In the genomic region with DNA sequence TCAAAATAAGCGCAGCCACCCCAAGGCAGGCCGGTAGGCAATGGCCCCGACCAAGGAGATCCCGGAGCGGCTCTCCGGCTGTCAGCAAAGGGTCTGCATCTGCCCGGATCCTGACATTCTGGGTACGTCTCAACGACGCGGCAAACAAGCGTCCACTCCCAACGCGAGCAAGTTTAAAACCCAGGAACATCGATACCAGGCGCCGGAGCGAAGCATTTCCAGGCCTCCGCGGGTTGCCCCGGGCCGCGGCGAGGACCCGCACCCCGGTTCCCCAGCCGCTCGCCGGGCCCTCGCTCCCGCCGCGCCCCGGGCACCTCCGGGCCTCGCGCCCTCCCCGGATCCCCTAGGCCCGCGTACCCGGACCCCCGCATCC, we compare ENCODE assay signal across 8 cellular contexts. TPM values are rescaled to one million over a fixed set of nuclear protein-coding genes. Genes with fewer than 3 reads are reported as not detected.
A peak's percentile ranks its signal among the peaks of the same experiment; 100 is the strongest.
DNase-seq lines count a peak whose midpoint lies in the region; ATAC-seq and TF ChIP-seq lines count a peak whose summit lies in the region.

No MANE protein-coding gene starts in this region.

- DNase-seq in A673 (ENCODE audit: low spot score) (peak; percentile 42), activated gamma-delta T cell treated with Interleukin-2 at 50 U/mL for 16 hours (peak; percentile 6), foreskin melanocyte (peak; percentile 12), neural crest cell (ENCODE audit: low read depth, low spot score) (peak; percentile 40)

- peak overlapping the region; percentile 95 for H3K4me3 Mint-ChIP-seq in neural crest cell

- peak overlapping the region; percentile 90 for H3K9ac ChIP-seq in OCI-LY1 (ENCODE audit: low read length)

- no peaks in the 10 kb centered on the region for H4K20me1 ChIP-seq in OCI-LY1 (ENCODE audit: insufficient read depth, low read length)

- peak overlapping the region; percentile 75 for H3K4me2 ChIP-seq in OCI-LY1 (ENCODE audit: low read length)

- TF ChIP-seq CTCF in A673 (conservative IDR thresholded peaks at IDR 0.05; ENCODE audit: low read depth, low read length) (no peak), OCI-LY1 (IDR thresholded peaks at IDR 0.05; ENCODE audit: low read length) (no peak), neural crest cell (conservative IDR thresholded peaks at IDR 0.05) (no peak)

- H3K9me3 ChIP-seq in A673 (ENCODE audit: low read depth, low read length, poor library complexity, severe bottlenecking) (no peaks in the 10 kb centered on the region), OCI-LY1 (ENCODE audit: low read length) (no peaks in the 10 kb centered on the region)

- peaks cover 36% of the 10 kb centered on the region for H3K4me1 Mint-ChIP-seq in neural crest cell

- peaks cover 3% of the 10 kb centered on the region; the same call in 1 of the 2 replicates for H3F3A ChIP-seq in OCI-LY1 (ENCODE audit: insufficient read depth, low read length)

- no peaks in the 10 kb centered on the region for H3K36me3 Mint-ChIP-seq in neural crest cell (ENCODE audit: low read depth)

- H3K27ac ChIP-seq in A673 (ENCODE audit: low read depth, low read length, poor library complexity, severe bottlenecking) (peak overlapping the region; percentile 85), OCI-LY1 (ENCODE audit: low read depth, low read length, poor library complexity, severe bottlenecking) (no peak overlapping the region)

- H3K27me3 ChIP-seq in A673 (replicated peaks; ENCODE audit: insufficient read depth, low read depth, low read length, poor library complexity) (no peaks in the 10 kb centered on the region), OCI-LY1 (ENCODE audit: insufficient read depth, low read length) (no peaks in the 10 kb centered on the region)

- no peaks in the 10 kb centered on the region for H3K27me3 Mint-ChIP-seq in neural crest cell (ENCODE audit: low read depth)

- intact Hi-C loops in A673 (cut with micrococcal nuclease; ENCODE audit: unreplicated experiment), result no loop called here

- CTCF ChIA-PET in A673 (lab: Charles Lee), result no interaction called here

- peak overlapping the region; percentile 99 for H3K27ac Mint-ChIP-seq in neural crest cell (ENCODE audit: unreplicated experiment)

- POLR2A ChIA-PET in A673 (lab: Charles Lee; ENCODE audit: low non-redundant PET), result no interaction called here

- H3K9me2 ChIP-seq in OCI-LY1 (ENCODE audit: low read depth, low read length), result no peaks in the 10 kb centered on the region

- peak overlapping the region; percentile 65 for H3K4me3 ChIP-seq in A673 (ENCODE audit: low read depth, low read length, poor library complexity, severe bottlenecking)
- peak overlapping the region; percentile 93 for H3K4me3 ChIP-seq in OCI-LY1 (ENCODE audit: low read depth, low read length, poor library complexity, severe bottlenecking)

- peak; percentile 38 for ATAC-seq in GM18498 (IDR thresholded peaks at IDR 0.05; ENCODE audit: unreplicated experiment)
- ATAC-seq in HG02981 (IDR thresholded peaks at IDR 0.05; ENCODE audit: unreplicated experiment), result peak; percentile 40
- ATAC-seq in HG03457 (IDR thresholded peaks at IDR 0.05; ENCODE audit: unreplicated experiment), result no peak

- BruUV-seq in A673 (replicated peaks; lab: Mats Ljungman, UMichigan), result no TSS peak

- H3K4me1 ChIP-seq in A673 (ENCODE audit: insufficient read depth, low read length, poor library complexity, severe bottlenecking), result peaks cover 4% of the 10 kb centered on the region
- peaks cover 33% of the 10 kb centered on the region for H3K4me1 ChIP-seq in OCI-LY1 (ENCODE audit: insufficient read depth, low read length, severe bottlenecking)

- peaks cover 48% of the 10 kb centered on the region for H3K79me2 ChIP-seq in OCI-LY1 (ENCODE audit: insufficient read depth, low read length)

- H2AFZ ChIP-seq in OCI-LY1 (ENCODE audit: low read length), result no peak overlapping the region

- no peaks in the 10 kb centered on the region for H3K9me3 Mint-ChIP-seq in neural crest cell

- H3K36me3 ChIP-seq in A673 (ENCODE audit: insufficient read depth, low read length, poor library complexity, severe bottlenecking), result no peaks in the 10 kb centered on the region
- 0 out of 2 replicates have a peak, but pooled peaks cover 4% of the 10 kb centered on the region for H3K36me3 ChIP-seq in OCI-LY1 (ENCODE audit: insufficient read depth, low read length)

RNA-seq across cellular contexts. Expression of a gene that starts 0.5 kb away (rescaled TPM):
- total RNA-seq in A673 (2021), result 23.8 and 26.6 TPM in 2 replicates
- 27.9 and 30.0 TPM in 2 replicates for total RNA-seq in neural crest cell

RNA-seq across cellular contexts. Expression of a gene that starts 20.3 kb away (rescaled TPM):
- total RNA-seq in A673 (2021) (10.6 and 11.8 TPM in 2 replicates), neural crest cell (14.1 and 15.6 TPM in 2 replicates)

RNA-seq across cellular contexts. Expression of a gene that starts 36.6 kb away (rescaled TPM):
- 172 and 181 TPM in 2 replicates for total RNA-seq in A673 (2021)
- 109 TPM in 2 replicates for total RNA-seq in neural crest cell
